ENCODE assay signal across 18 cellular contexts in genomic region chr5:65144136-65144871, GRCh38.
DNase-seq lines count a peak whose midpoint lies in the region; ATAC-seq and TF ChIP-seq lines count a peak whose summit lies in the region.
"Had no signal": no experiment of that assay in that cellular context is flagged by ENCODE, and none has a peak within 500 bp of the region (broad histone marks: within the 10 kb centered on the region; RNA-seq: fewer than 3 reads in every experiment).

No MANE protein-coding gene starts in this region.

- H3K9me3 Mint-ChIP-seq in Caco-2 (ENCODE audit: unreplicated experiment), result no peaks in the 10 kb centered on the region

- no peak overlapping the region for H2AFZ ChIP-seq in neuronal stem cell (ENCODE audit: low read length)

- H2BK12ac ChIP-seq in neuronal stem cell (ENCODE audit: low read length), result no peak overlapping the region

- H3K9ac ChIP-seq in neuronal stem cell (ENCODE audit: low read depth, low read length, poor library complexity), result no peak overlapping the region
- H3K9ac ChIP-seq: BLaER1, SK-N-SH had no signal

- H3K36me3 ChIP-seq in Caco-2 (ENCODE audit: control insufficient read depth, insufficient read depth, low read length) (no peaks in the 10 kb centered on the region), neuronal stem cell (replicated peaks in 1 of 2; ENCODE audit: control insufficient read depth in 2 of 2, insufficient read depth in 2 of 2, low read length in 2 of 2) (no peaks in the 10 kb centered on the region), vagina (no peaks in the 10 kb centered on the region)
- H3K36me3 ChIP-seq: BLaER1 had no signal

- H3K4me1 ChIP-seq in Caco-2 (peaks cover 13% of the 10 kb centered on the region), neuronal stem cell (ENCODE audit: control insufficient read depth in 2 of 2, insufficient read depth in 1 of 2, low read depth in 1 of 2, low read length in 2 of 2) (peaks cover 0 to 4% of the 10 kb centered on the region in 2 donors), vagina (no peaks in the 10 kb centered on the region)
- H3K4me1 ChIP-seq: BLaER1 had no signal

- H3K27me3 ChIP-seq in Caco-2 (replicated peaks; ENCODE audit: control insufficient read depth, insufficient read depth, low read length), result no peaks in the 10 kb centered on the region
- peaks cover 0 to 3% (median 0%) of the 10 kb centered on the region in 3 experiments for H3K27me3 ChIP-seq in neuronal stem cell (ENCODE audit: control insufficient read depth in 3 of 3, insufficient read depth in 3 of 3, low read depth in 1 of 3, low read length in 3 of 3)
- H3K27me3 ChIP-seq in vagina, result no peaks in the 10 kb centered on the region
- H3K27me3 ChIP-seq: BLaER1 had no signal

- H4K91ac ChIP-seq in neuronal stem cell (ENCODE audit: low read depth, low read length, poor library complexity), result no peak overlapping the region

- H3K36me3 Mint-ChIP-seq in Caco-2 (ENCODE audit: insufficient read depth, unreplicated experiment), result no peaks in the 10 kb centered on the region

- H3K27me3 Mint-ChIP-seq in Caco-2 (ENCODE audit: insufficient read depth, unreplicated experiment), result no peaks in the 10 kb centered on the region

- DNase-seq in Caco-2, result no peak
- peak; percentile 17 for DNase-seq in HuH-7 (ENCODE audit: low spot score)
- peak; percentile 14 for DNase-seq in cerebellar cortex (ENCODE audit: low spot score)
- DNase-seq in neuronal stem cell (ENCODE audit: low spot score), result no peak
- no peak for DNase-seq in vagina (ENCODE audit: extremely low spot score in 2 of 2)
- DNase-seq in cortex of kidney (lab: John Stamatoyannopoulos, UW), result no peak
- no peak for DNase-seq in left colon
- DNase-seq: EL, KG1, NCI-H1048, NCI-H146, NCI-H2081, NCI-H510A treated with DMSO at 0.1 percent for 48 hours, SK-N-SH had no signal

- no peak overlapping the region for H2BK120ac ChIP-seq in neuronal stem cell (ENCODE audit: low read depth, low read length)

- H3K79me1 ChIP-seq in neuronal stem cell (ENCODE audit: low read depth, low read length), result no peaks in the 10 kb centered on the region

- no peak overlapping the region for H4K8ac ChIP-seq in neuronal stem cell (ENCODE audit: low read depth, low read length)

- H2BK5ac ChIP-seq in neuronal stem cell (ENCODE audit: low read length), result no peak overlapping the region

- H3K4me2 ChIP-seq in neuronal stem cell (ENCODE audit: insufficient read depth, low read length, poor library complexity, severe bottlenecking), result no peak overlapping the region
- H3K4me2 ChIP-seq: BLaER1, SK-N-SH had no signal

- H3K4me1 Mint-ChIP-seq in Caco-2 (ENCODE audit: low read depth, unreplicated experiment), result no peaks in the 10 kb centered on the region

- ATAC-seq in HG03097 (IDR thresholded peaks at IDR 0.05; ENCODE audit: low FRiP score, unreplicated experiment) (no peak), left colon (no peak)
- ATAC-seq: Panc1, Right ventricle myocardium inferior had no signal

- no peak overlapping the region for H3K4ac ChIP-seq in neuronal stem cell (ENCODE audit: low read length)

- no peak overlapping the region for H3K4me3 Mint-ChIP-seq in Caco-2 (ENCODE audit: unreplicated experiment)

- CTCF ChIA-PET in Caco-2 (lab: Charles Lee), result no interaction called here

- no peak for TF ChIP-seq POLR2A in vagina (IDR thresholded peaks at IDR 0.05)

- peak overlapping the region; percentile 54 for H3K18ac ChIP-seq in neuronal stem cell (ENCODE audit: low read length)

- no peaks in the 10 kb centered on the region for H3K9me3 ChIP-seq in Caco-2
- no peaks in the 10 kb centered on the region for H3K9me3 ChIP-seq in neuronal stem cell (replicated peaks in 1 of 2; ENCODE audit: control insufficient read depth in 2 of 2, insufficient read depth in 1 of 2, low read depth in 1 of 2, low read length in 2 of 2)
- H3K9me3 ChIP-seq in vagina, result no peaks in the 10 kb centered on the region
- H3K9me3 ChIP-seq: BLaER1, SK-N-SH had no signal

- H2AK5ac ChIP-seq in neuronal stem cell (ENCODE audit: low read depth, low read length), result no peak overlapping the region

- H3K23ac ChIP-seq in neuronal stem cell (ENCODE audit: low read depth, low read length, poor library complexity), result no peak overlapping the region

- WGBS in neuronal stem cell (ENCODE audit: extremely low coverage in 2 of 2, insufficient read length in 2 of 2, insufficient replicate concordance in 1 of 2), 2 donors, result no CpG with 5 or more reads among the region's 9 CpGs

- no peak overlapping the region for H2BK15ac ChIP-seq in neuronal stem cell (ENCODE audit: low read length)

- H3K14ac ChIP-seq in neuronal stem cell (ENCODE audit: low read length), result no peak overlapping the region

- no peak overlapping the region for H3K27ac ChIP-seq in neuronal stem cell (replicated peaks; ENCODE audit: low read length)
- H3K27ac ChIP-seq in vagina, result no peak overlapping the region
- H3K27ac ChIP-seq: BLaER1 had no signal

- H3K4me3 ChIP-seq in Caco-2 (ENCODE audit: low read depth, low read length) (no peak overlapping the region), neuronal stem cell (ENCODE audit: low read length in 2 of 2) (no peak overlapping the region), vagina (no peak overlapping the region)
- H3K4me3 ChIP-seq: BLaER1 had no signal

- intact Hi-C loops in Caco-2 (cut with micrococcal nuclease; ENCODE audit: unreplicated experiment), result no loop called here
- intact Hi-C loops in vagina (cut with DNase I), result no loop called here
- intact Hi-C loops in left colon (cut with DNase I, micrococcal nuclease), result no loop called here

- BruUV-seq in Caco-2 (replicated peaks; lab: Mats Ljungman, UMichigan), result no TSS peak

- TF ChIP-seq CTCF in Caco-2 (IDR thresholded peaks at IDR 0.05; ENCODE audit: insufficient read depth in 1 of 2, low read depth in 1 of 2, low read length in 1 of 2, severe bottlenecking in 1 of 2, unreplicated experiment in 1 of 2) (no peak), vagina (IDR thresholded peaks at IDR 0.05) (no peak)

- peak overlapping the region; percentile 66 for H3K27ac Mint-ChIP-seq in Caco-2 (ENCODE audit: unreplicated experiment)

- POLR2A ChIA-PET in Caco-2 (lab: Charles Lee), result no interaction called here

Comparison
In these comparisons a context has a peak if more than half of its experiments do, and no peak if none do; other contexts are left out.
1. DNase-seq: peak in HuH-7 (single experiment) and cerebellar cortex (single experiment); none in Caco-2 (0 of 2), neuronal stem cell (single experiment), vagina (0 of 2), cortex of kidney (single experiment) and left colon (0 of 2).